Comparison of ENCODE assay signal across 16 cellular contexts in genomic region chr16:70417661-70418060, GRCh38. TPM values are rescaled to one million over a fixed set of nuclear protein-coding genes. Genes with fewer than 3 reads are reported as not detected.
DNase-seq lines count a peak whose midpoint lies in the region; ATAC-seq and TF ChIP-seq lines count a peak whose summit lies in the region.
"Had no signal": no experiment of that assay in that cellular context is flagged by ENCODE, and none has a peak within 500 bp of the region (broad histone marks: within the 10 kb centered on the region; RNA-seq: fewer than 3 reads in every experiment).

No MANE protein-coding gene starts in this region.

- TF ChIP-seq CTCF in Panc1 (IDR thresholded peaks at IDR 0.05) = no peak
- TF ChIP-seq CTCF in glutamatergic neuron (IDR thresholded peaks at IDR 0.05; ENCODE audit: partially characterized antibody, unreplicated experiment) = no peak

- intact Hi-C loops in Right ventricle myocardium inferior (cut with DNase I) = no loop called here
- intact Hi-C loops in cardiac septum (cut with DNase I) = no loop called here
- intact Hi-C loops in Panc1 (cut with micrococcal nuclease; ENCODE audit: unreplicated experiment) = no loop called here

- H3K27me3 ChIP-seq in Panc1 (ENCODE audit: control insufficient read depth, insufficient read depth, low read length) = no peaks in the 10 kb centered on the region

- no peaks in the 10 kb centered on the region for H3K36me3 ChIP-seq in Panc1 (ENCODE audit: control insufficient read depth, insufficient read depth, low read length)
- H3K36me3 ChIP-seq: thoracic aorta had no signal

- no peak for ATAC-seq in Right ventricle myocardium inferior
- ATAC-seq in Panc1 = no peak
- no peak for ATAC-seq in stimulated activated naive CD8-positive, alpha-beta T cell treated with anti-CD3 and anti-CD28 coated beads, Interleukin-15, amount 100 ng/mL, for 72 hours

- peak; percentile 15 for DNase-seq in Right ventricle myocardium inferior (ENCODE audit: missing footprints)
- no peak for DNase-seq in cardiac septum (ENCODE audit: low spot score)
- no peak for DNase-seq in Panc1 (ENCODE audit: low read depth, low spot score)
- DNase-seq in glutamatergic neuron = no peak
- no peak for DNase-seq in stimulated activated naive CD8-positive, alpha-beta T cell treated with anti-CD3 and anti-CD28 coated beads, Interleukin-15, amount 100 ng/mL, for 72 hours
- DNase-seq in stimulated activated CD4-positive, alpha-beta T cell treated with anti-CD3 and anti-CD28 coated beads, Interleukin-2, amount 100 ng/mL, for 48 hours = no peak
- DNase-seq in activated effector memory CD4-positive, alpha-beta T cell treated with anti-CD3 and anti-CD28 coated beads, Interleukin-2, amount 50 U/mL, for 16 hours = no peak
- DNase-seq in NCI-H524 (lab: John Stamatoyannopoulos, UW) = no peak
- DNase-seq: activated CD4-positive, alpha-beta T cell treated with anti-CD3 and anti-CD28 coated beads for 1 hour; activated T-cell treated with anti-CD3 and anti-CD28 coated beads, Interleukin-2, amount 50 U/mL, for 1 hour; amygdala; islet precursor cell; NCI-H1930; NCI-H524 treated with DMSO at 0.1 percent for 48 hours had no signal

- H3K36me3 Mint-ChIP-seq in glutamatergic neuron (ENCODE audit: unreplicated experiment) = no peaks in the 10 kb centered on the region

- H3K4me1 ChIP-seq in Panc1 (ENCODE audit: control insufficient read depth, insufficient read depth, low read length) = peaks cover 62% of the 10 kb centered on the region

- BruUV-seq in Panc1 (replicated peaks; lab: Mats Ljungman, UMichigan) = no TSS peak

- in situ Hi-C loops in Panc1 (cut with HindIII; ENCODE audit: low pct_unique_long_range_greater_than_20kb, low sequenced_read_pairs) = no loop called here

- peaks cover 38% of the 10 kb centered on the region for H3K4me1 Mint-ChIP-seq in glutamatergic neuron (ENCODE audit: low read depth, unreplicated experiment)
- peaks cover 74% of the 10 kb centered on the region for H3K4me1 Mint-ChIP-seq in stimulated activated naive CD8-positive, alpha-beta T cell treated with anti-CD3 and anti-CD28 coated beads, Interleukin-15, amount 100 ng/mL, for 72 hours

- CTCF ChIA-PET in Panc1 (lab: Charles Lee) = no interaction called here

- peak overlapping the region; percentile 42 for H3K4me3 Mint-ChIP-seq in glutamatergic neuron (ENCODE audit: unreplicated experiment)
- H3K4me3 Mint-ChIP-seq in stimulated activated naive CD8-positive, alpha-beta T cell treated with anti-CD3 and anti-CD28 coated beads, Interleukin-15, amount 100 ng/mL, for 72 hours = peak overlapping the region; percentile 55 to 76

- POLR2A ChIA-PET in Panc1 (lab: Charles Lee) = no interaction called here

- H3K9me3 ChIP-seq in Panc1 (ENCODE audit: control insufficient read depth, insufficient read depth, low read depth, low read length) = no peaks in the 10 kb centered on the region
- H3K9me3 ChIP-seq: thoracic aorta had no signal

- peaks cover 6% of the 10 kb centered on the region for H3K27me3 Mint-ChIP-seq in glutamatergic neuron (ENCODE audit: unreplicated experiment)
- H3K27me3 Mint-ChIP-seq in stimulated activated naive CD8-positive, alpha-beta T cell treated with anti-CD3 and anti-CD28 coated beads, Interleukin-15, amount 100 ng/mL, for 72 hours = no peaks in the 10 kb centered on the region

- H3K4me3 ChIP-seq in Panc1 (ENCODE audit: low read depth in 2 of 2, low read length in 2 of 2) = no peak overlapping the region
- H3K4me3 ChIP-seq: coronary artery, thoracic aorta had no signal

- peak overlapping the region; percentile 65 for H3K27ac ChIP-seq in Panc1 (ENCODE audit: low read length)
- H3K27ac ChIP-seq: coronary artery, thoracic aorta had no signal

- peaks cover 6% of the 10 kb centered on the region for H3K9me3 Mint-ChIP-seq in glutamatergic neuron (ENCODE audit: unreplicated experiment)
- H3K9me3 Mint-ChIP-seq in stimulated activated naive CD8-positive, alpha-beta T cell treated with anti-CD3 and anti-CD28 coated beads, Interleukin-15, amount 100 ng/mL, for 72 hours = no peaks in the 10 kb centered on the region

- no peak overlapping the region for H3K27ac Mint-ChIP-seq in glutamatergic neuron (ENCODE audit: unreplicated experiment)
- peak overlapping the region; percentile 71 to 94 for H3K27ac Mint-ChIP-seq in stimulated activated naive CD8-positive, alpha-beta T cell treated with anti-CD3 and anti-CD28 coated beads, Interleukin-15, amount 100 ng/mL, for 72 hours

RNA-seq across cellular contexts. Expression of gene ST3GAL2, which starts 21.2 kb away (rescaled TPM):
- total RNA-seq in Right ventricle myocardium inferior (25.6 TPM), cardiac septum (24.2 TPM), Panc1 (2021; ENCODE audit: unreplicated experiment) (84.2 TPM), glutamatergic neuron (ENCODE audit: unreplicated experiment) (134 TPM)
- 64.2 TPM for polyA plus RNA-seq in Panc1 (2012; ENCODE audit: insufficient read length)

RNA-seq across cellular contexts. Expression of gene FCSK, which starts 36.7 kb away (rescaled TPM):
- total RNA-seq in Right ventricle myocardium inferior (7.5 TPM), cardiac septum (9.4 TPM), Panc1 (2021; ENCODE audit: unreplicated experiment) (16.9 TPM), glutamatergic neuron (ENCODE audit: unreplicated experiment) (15.4 TPM)
- polyA plus RNA-seq in Panc1 (2012; ENCODE audit: insufficient read length) = 17.4 TPM
